Comparison of ENCODE assay signal across 8 cellular contexts in the genomic region with DNA sequence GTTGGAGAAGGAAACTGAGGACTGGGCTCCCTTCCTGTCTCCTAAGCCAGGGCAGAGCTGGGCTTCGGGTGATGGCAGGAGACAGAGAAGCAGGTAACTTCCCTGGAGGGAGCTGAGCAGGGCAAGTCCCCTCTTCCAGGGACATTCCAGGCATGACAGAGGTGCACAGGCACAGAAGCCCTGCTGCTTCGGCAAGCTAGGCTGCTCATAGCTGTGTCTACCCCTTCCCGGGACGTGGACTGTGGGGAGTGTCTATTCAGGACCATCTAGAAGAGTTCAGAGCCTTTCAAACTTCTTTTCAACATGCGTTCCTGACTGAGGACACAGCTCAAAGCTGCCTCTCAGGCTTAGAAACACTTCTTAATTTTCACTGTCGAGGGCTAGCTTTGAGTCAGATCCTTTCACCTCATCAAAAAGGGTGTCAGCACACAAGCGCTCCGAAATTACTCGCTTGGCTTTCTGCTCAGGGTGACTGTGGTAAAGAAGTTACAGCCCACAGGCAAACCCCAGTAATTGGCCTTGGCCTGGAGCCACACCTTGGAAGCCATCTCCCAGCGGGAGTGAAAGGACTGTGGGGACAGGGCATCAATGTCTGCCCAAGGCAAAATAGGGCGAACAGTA.
DNase-seq lines count a peak whose midpoint lies in the region; ATAC-seq and TF ChIP-seq lines count a peak whose summit lies in the region.

No MANE protein-coding gene starts in this region.

- H3K27me3 ChIP-seq in SK-N-SH (ENCODE audit: insufficient read depth) (no peaks in the 10 kb centered on the region; the same call in 1 of the 2 replicates), heart left ventricle (peaks cover 0 to 4% (median 0%) of the 10 kb centered on the region in 9 donors)

- peak overlapping the region; percentile 53 for H3K4me2 ChIP-seq in SK-N-SH

- H3K9me2 ChIP-seq in SK-N-SH = no peaks in the 10 kb centered on the region

- CTCF ChIA-PET in SK-N-SH (lab: Yijun Ruan, JAX) = interaction anchor here (13.3 kb wide), 1 partner anchor 494 kb away, joined by 268 read pairs; no protein-coding TSS in a partner anchor

- ATAC-seq in HG02588 (IDR thresholded peaks at IDR 0.05; ENCODE audit: unreplicated experiment) (peak; percentile 37), heart left ventricle (peak in 3 of 4 donors; percentile 7 to 29 (median 22)), HG02763 (IDR thresholded peaks at IDR 0.05; ENCODE audit: unreplicated experiment) (no peak), GM21515 (IDR thresholded peaks at IDR 0.05; ENCODE audit: unreplicated experiment) (no peak)

- H4K20me1 ChIP-seq in SK-N-SH (ENCODE audit: insufficient read depth) = no peaks in the 10 kb centered on the region

- TF ChIP-seq CTCF in GM12864 (IDR thresholded peaks at IDR 0.05; ENCODE audit: low read depth, low read length, missing control alignments) = no peak
- no peak for TF ChIP-seq CTCF in SK-N-SH (IDR thresholded peaks at IDR 0.05)
- TF ChIP-seq CTCF in heart left ventricle (IDR thresholded peaks at IDR 0.05) = no peak

- no peak for TF ChIP-seq POLR2A in heart left ventricle (IDR thresholded peaks at IDR 0.05)

- H3K9me3 ChIP-seq in SK-N-SH (no peaks in the 10 kb centered on the region), heart left ventricle (no peaks in the 10 kb centered on the region)

- intact Hi-C loops in heart left ventricle (cut with DNase I) = loop anchor here in 8 of 10 donors (2.0 to 10.0 kb wide), 9 partner anchors 19 to 494 kb away; a partner anchor contains a TSS

- H3K36me3 ChIP-seq in SK-N-SH (replicated peaks in 1 of 2; ENCODE audit: control insufficient read depth in 1 of 2, insufficient read depth in 2 of 2, low read length in 1 of 2) = no peaks in the 10 kb centered on the region
- no peaks in the 10 kb centered on the region for H3K36me3 ChIP-seq in heart left ventricle

- H3K4me1 ChIP-seq in SK-N-SH (ENCODE audit: control insufficient read depth in 1 of 2, insufficient read depth in 2 of 2, low read depth in 1 of 2, low read length in 1 of 2) (peaks cover 4 to 28% of the 10 kb centered on the region in 2 experiments; a peak in 2 of 4 replicates), heart left ventricle (peaks cover 7 to 67% (median 50%) of the 10 kb centered on the region in 12 donors)

- H3K27ac ChIP-seq in SK-N-SH (ENCODE audit: low read depth in 2 of 2, low read length in 1 of 2) (peak overlapping the region; percentile 88 to 89; a peak in 3 of 4 replicates), heart left ventricle (peak overlapping the region; percentile 39 to 83 (median 75)), temporal lobe (ENCODE audit: low read depth, low read length) (peak overlapping the region; percentile 38)

- H2AFZ ChIP-seq in SK-N-SH (ENCODE audit: low read depth) = peak overlapping the region; percentile 36; the same call in 1 of the 2 replicates

- H3K4me3 ChIP-seq in GM12864 (ENCODE audit: low read depth, low read length) (peak overlapping the region; percentile 5), SK-N-SH (ENCODE audit: low read depth in 2 of 2, low read length in 1 of 2) (no peak overlapping the region), heart left ventricle (peak overlapping the region in 11 of 12 donors; percentile 22 to 56 (median 49))

- no peak for DNase-seq in GM12864 (ENCODE audit: low read depth)
- no peak for DNase-seq in SK-N-SH
- DNase-seq in heart left ventricle = peak in 1 of 5 donors; percentile 36
- DNase-seq in NCI-H2171 (lab: John Stamatoyannopoulos, UW) = no peak

- 27% methylated on average over 11 of the region's 11 CpGs for WGBS in SK-N-SH (ENCODE audit: low lambda C conversion rate)
- 38 to 45% (median 42%) methylated on average over 10 to 11 of the region's 11 CpGs for WGBS in heart left ventricle, 4 donors

- TF ChIP-seq EP300 in SK-N-SH (IDR thresholded peaks at IDR 0.05; ENCODE audit: borderline replicate concordance in 1 of 2, low read depth in 1 of 2, low read length in 1 of 2) = no peak

- H3K79me2 ChIP-seq in SK-N-SH (ENCODE audit: insufficient read depth) = no peaks in the 10 kb centered on the region

- no peak for TF ChIP-seq RAD21 in SK-N-SH (IDR thresholded peaks at IDR 0.05; ENCODE audit: low read length)

- POLR2A ChIA-PET in SK-N-SH (lab: Yijun Ruan, JAX) = no interaction called here

- H3K9ac ChIP-seq in SK-N-SH = peak overlapping the region; percentile 31; the same call in 1 of the 2 replicates

- H3F3A ChIP-seq in SK-N-SH (replicated peaks; ENCODE audit: insufficient read depth) = peaks cover 36% of the 10 kb centered on the region

TF ChIP-seq in SK-N-SH, 30 proteins besides CTCF, POLR2A, EP300 and RAD21:
- TF ChIP-seq TAF1 (IDR thresholded peaks at IDR 0.05; ENCODE audit: borderline replicate concordance, low read depth, low read length) = no peak

Comparison
In these comparisons a context has a peak if more than half of its experiments do, and no peak if none do; other contexts are left out.
1. H3K4me3 ChIP-seq: peak in GM12864 (single experiment) and heart left ventricle (11 of 12); none in SK-N-SH (0 of 2).
2. ATAC-seq: peak in HG02588 (single experiment) and heart left ventricle (3 of 4); none in HG02763 (single experiment) and GM21515 (single experiment).
3. H3K27ac ChIP-seq: peak in every context shown above with its lines; median percentile 88 in SK-N-SH; 75 in heart left ventricle; 38 in temporal lobe.